Comparison of ENCODE assay signal across 12 cellular contexts in genomic region chr10:103277713-103278299, GRCh38. TPM values are rescaled to one million over a fixed set of nuclear protein-coding genes. Genes with fewer than 3 reads are reported as not detected.
DNase-seq lines count a peak whose midpoint lies in the region; ATAC-seq and TF ChIP-seq lines count a peak whose summit lies in the region.
"Had no signal": no experiment of that assay in that cellular context is flagged by ENCODE, and none has a peak within 500 bp of the region (broad histone marks: within the 10 kb centered on the region; RNA-seq: fewer than 3 reads in every experiment).

No MANE protein-coding gene starts in this region.

- TF ChIP-seq CTCF in fibroblast of lung (conservative IDR thresholded peaks at IDR 0.05 in 1 of 2, IDR thresholded peaks at IDR 0.05 in 1 of 2; ENCODE audit: low read depth in 1 of 2, low read length in 2 of 2) = no peak

- H3K27me3 ChIP-seq in fibroblast of lung (ENCODE audit: control insufficient read depth, insufficient read depth, low read length) (peaks cover 30% of the 10 kb centered on the region), skeletal muscle satellite cell (ENCODE audit: control insufficient read depth, insufficient read depth, low read length) (peaks cover 71% of the 10 kb centered on the region)

- H3K36me3 ChIP-seq in fibroblast of lung (ENCODE audit: control insufficient read depth, insufficient read depth, low read length) (no peaks in the 10 kb centered on the region), skeletal muscle satellite cell (ENCODE audit: insufficient read depth, low read length) (no peaks in the 10 kb centered on the region)
- H3K36me3 ChIP-seq: transverse colon had no signal

- no peak for ATAC-seq in GM21737 (IDR thresholded peaks at IDR 0.05; ENCODE audit: unreplicated experiment)

- DNase-seq in NCI-H2227 (lab: John Stamatoyannopoulos, UW; ENCODE audit: unreplicated experiment) (peak; percentile 24), NCI-H2227 treated with DMSO at 0.1 percent for 48 hours (lab: John Stamatoyannopoulos, UW) (no peak), fibroblast of lung (ENCODE audit: low read depth in 2 of 2) (no peak), AML-193 (lab: John Stamatoyannopoulos, UW) (no peak), kidney tubule cell (ENCODE audit: low spot score) (no peak)
- DNase-seq in Jurkat, Clone E6-1 (ENCODE audit: low read depth, low spot score) = no peak
- DNase-seq: NCI-H226, transverse colon had no signal

- H3K79me2 ChIP-seq in fibroblast of lung (ENCODE audit: control insufficient read depth, insufficient read depth, low read length) = no peaks in the 10 kb centered on the region

- H2AFZ ChIP-seq in fibroblast of lung (ENCODE audit: low read length) = peak overlapping the region; percentile 35

- peak overlapping the region; percentile 47 for H3K4me3 ChIP-seq in Jurkat, Clone E6-1 (ENCODE audit: low read length)
- H3K4me3 ChIP-seq in fibroblast of lung (replicated peaks in 1 of 4; ENCODE audit: control extremely low read depth in 1 of 4, insufficient read depth in 1 of 4, low read depth in 3 of 4, low read length in 4 of 4) (peak overlapping the region in 1 of 4 experiments; percentile 37), skeletal muscle satellite cell (ENCODE audit: low read length) (peak overlapping the region; percentile 58)

- H3K9ac ChIP-seq in fibroblast of lung (ENCODE audit: insufficient read depth, low read length) (no peak overlapping the region), skeletal muscle satellite cell (ENCODE audit: low read depth, low read length) (no peak overlapping the region)

- H4K20me1 ChIP-seq in fibroblast of lung (ENCODE audit: control insufficient read depth, extremely low read depth, insufficient read depth, low read length) = no peaks in the 10 kb centered on the region

- H3K9me3 ChIP-seq in fibroblast of lung (ENCODE audit: control insufficient read depth, insufficient read depth, low read depth, low read length) = no peaks in the 10 kb centered on the region
- no peaks in the 10 kb centered on the region for H3K9me3 ChIP-seq in skeletal muscle satellite cell (replicated peaks; ENCODE audit: low read length)
- H3K9me3 ChIP-seq: transverse colon had no signal

- H3K4me2 ChIP-seq in fibroblast of lung (ENCODE audit: extremely low read depth, insufficient read depth, low read length) (peak overlapping the region; percentile 82), skeletal muscle satellite cell (ENCODE audit: low read length) (peak overlapping the region; percentile 81)

- H3K27ac ChIP-seq in fibroblast of lung (ENCODE audit: insufficient read depth, low read length) = no peak overlapping the region
- H3K27ac ChIP-seq: transverse colon had no signal

- H3K4me1 ChIP-seq in fibroblast of lung (ENCODE audit: control insufficient read depth, extremely low read depth, insufficient read depth, low read length) = peaks cover 12% of the 10 kb centered on the region
- H3K4me1 ChIP-seq in skeletal muscle satellite cell (ENCODE audit: control insufficient read depth, insufficient read depth, low read length) = peaks cover 24% of the 10 kb centered on the region

RNA-seq across cellular contexts. Expression of gene INA, which starts 0.9 kb away (rescaled TPM):
- polyA plus RNA-seq in Jurkat, Clone E6-1 (2012; ENCODE audit: insufficient read depth, insufficient read length) = 9.2 TPM
- under 0.01 and 0.50 TPM in 2 replicates for total RNA-seq in fibroblast of lung
- 3.5 and 8.2 TPM in 2 replicates for polyA plus RNA-seq in fibroblast of lung
- polyA plus RNA-seq in fibroblast of lung (2012) = 2.9 and 5.4 TPM in 2 replicates
- polyA minus RNA-seq in fibroblast of lung (ENCODE audit: low replicate concordance) = 3.2 and 5.1 TPM in 2 replicates
- total RNA-seq in skeletal muscle satellite cell (2012; rRNA removed) = 0.22 and 0.25 TPM in 2 replicates
- total RNA-seq: H4 had no signal

RNA-seq across cellular contexts. Expression of gene RPEL1, which starts 32.1 kb away (rescaled TPM):
- polyA plus RNA-seq in Jurkat, Clone E6-1 (2012; ENCODE audit: insufficient read depth, insufficient read length) = not detected
- 0.17 and 0.26 TPM in 2 replicates for total RNA-seq in fibroblast of lung
- polyA plus RNA-seq in fibroblast of lung = 0.09 and 0.18 TPM in 2 replicates
- polyA plus RNA-seq in fibroblast of lung (2012) = 0.07 TPM in 1 of 2 replicates, not detected in the other
- polyA minus RNA-seq in fibroblast of lung (ENCODE audit: low replicate concordance) = 0.12 TPM in 1 of 2 replicates, not detected in the other
- total RNA-seq in skeletal muscle satellite cell (2012; rRNA removed) = under 0.01 and 0.25 TPM in 2 replicates
- total RNA-seq: H4, mesothelial cell of epicardium, transverse colon had no signal
